15 cellular contexts compared by ENCODE assay signal in genomic region chr16:56321571-56321970, GRCh38.
DNase-seq lines count a peak whose midpoint lies in the region; ATAC-seq and TF ChIP-seq lines count a peak whose summit lies in the region.
"Had no signal": no experiment of that assay in that cellular context is flagged by ENCODE, and none has a peak within 500 bp of the region (broad histone marks: within the 10 kb centered on the region; RNA-seq: fewer than 3 reads in every experiment).

No MANE protein-coding gene starts in this region.

- H4K20me1 ChIP-seq in Loucy (ENCODE audit: insufficient read depth, low read length, poor library complexity, severe bottlenecking) = no peaks in the 10 kb centered on the region

- TF ChIP-seq CTCF in Loucy (conservative IDR thresholded peaks at IDR 0.05; ENCODE audit: low read length) (no peak), neural crest cell (conservative IDR thresholded peaks at IDR 0.05) (no peak)

- no peaks in the 10 kb centered on the region for H3K36me3 Mint-ChIP-seq in neural crest cell (ENCODE audit: low read depth)
- no peaks in the 10 kb centered on the region for H3K36me3 Mint-ChIP-seq in activated T-cell treated with anti-CD3 and anti-CD28 coated beads, Interleukin-2, amount 50 U/mL, for 4 hours (ENCODE audit: insufficient read depth)

- DNase-seq in cerebellar cortex (ENCODE audit: low spot score) (peak; percentile 48), neural crest cell (ENCODE audit: low read depth, low spot score) (no peak), GM19238 (ENCODE audit: insufficient read length, low spot score) (no peak)
- DNase-seq in activated T-cell treated with anti-CD3 and anti-CD28 coated beads, Interleukin-2, amount 50 U/mL, for 4 hours = no peak
- DNase-seq: AML-193; Calu3; CD4-positive, alpha-beta T cell; DMS 273 treated with DMSO at 0.1 percent for 48 hours; GOT3 had no signal

- no peaks in the 10 kb centered on the region for H3F3A ChIP-seq in Loucy (ENCODE audit: low read depth)

- H3K9ac ChIP-seq in Loucy (ENCODE audit: low read depth, low read length, poor library complexity, severe bottlenecking) = peak overlapping the region; percentile 21

- no peak overlapping the region for H3K4me3 ChIP-seq in Loucy (ENCODE audit: low read length, poor library complexity, severe bottlenecking)
- H3K4me3 ChIP-seq: GM12878, HAP-1 had no signal

- H3K79me2 ChIP-seq in Loucy (ENCODE audit: insufficient read depth, low read length) = no peaks in the 10 kb centered on the region

- H3K4me3 Mint-ChIP-seq in neural crest cell = no peak overlapping the region
- no peak overlapping the region for H3K4me3 Mint-ChIP-seq in activated T-cell treated with anti-CD3 and anti-CD28 coated beads, Interleukin-2, amount 50 U/mL, for 4 hours
- H3K4me3 Mint-ChIP-seq: CD4-positive, alpha-beta T cell had no signal

- no peaks in the 10 kb centered on the region for H3K9me3 Mint-ChIP-seq in neural crest cell
- no peaks in the 10 kb centered on the region for H3K9me3 Mint-ChIP-seq in activated T-cell treated with anti-CD3 and anti-CD28 coated beads, Interleukin-2, amount 50 U/mL, for 4 hours
- H3K9me3 Mint-ChIP-seq: CD4-positive, alpha-beta T cell had no signal

- H3K27me3 ChIP-seq in Loucy (ENCODE audit: insufficient read depth, low read length, poor library complexity, severe bottlenecking) = no peaks in the 10 kb centered on the region

- H3K4me1 Mint-ChIP-seq in neural crest cell = peaks cover 14% of the 10 kb centered on the region
- peaks cover 7% of the 10 kb centered on the region for H3K4me1 Mint-ChIP-seq in activated T-cell treated with anti-CD3 and anti-CD28 coated beads, Interleukin-2, amount 50 U/mL, for 4 hours (ENCODE audit: low read depth)

- H3K36me3 ChIP-seq in Loucy (ENCODE audit: insufficient read depth, low read length) = no peaks in the 10 kb centered on the region
- H3K36me3 ChIP-seq: HAP-1 had no signal

- peak overlapping the region; percentile 96 for H3K27ac ChIP-seq in temporal lobe (ENCODE audit: low read depth, low read length)
- H3K27ac ChIP-seq: HL-60 had no signal

- peak overlapping the region; percentile 29 for H3K27ac Mint-ChIP-seq in neural crest cell (ENCODE audit: unreplicated experiment)
- H3K27ac Mint-ChIP-seq: CD4-positive, alpha-beta T cell had no signal

- H3K9me3 ChIP-seq in Loucy (ENCODE audit: insufficient read depth, low read depth, low read length) = no peaks in the 10 kb centered on the region
- H3K9me3 ChIP-seq: HAP-1 had no signal

- peak overlapping the region; percentile 61 for H3K4me2 ChIP-seq in Loucy (ENCODE audit: low read depth, low read length, poor library complexity, severe bottlenecking)

- no peak overlapping the region for H2AFZ ChIP-seq in Loucy (ENCODE audit: low read length)

- peaks cover 47% of the 10 kb centered on the region for H3K4me1 ChIP-seq in Loucy (ENCODE audit: insufficient read depth, low read length, poor library complexity, severe bottlenecking)
- H3K4me1 ChIP-seq: HAP-1 had no signal

- no peak for ATAC-seq in GM21717 (IDR thresholded peaks at IDR 0.05; ENCODE audit: unreplicated experiment)
- no peak for ATAC-seq in activated T-cell treated with anti-CD3 and anti-CD28 coated beads, Interleukin-2, amount 50 U/mL, for 4 hours
- ATAC-seq: GM12878 had no signal

- no peaks in the 10 kb centered on the region for H3K27me3 Mint-ChIP-seq in neural crest cell (ENCODE audit: low read depth)
- no peaks in the 10 kb centered on the region for H3K27me3 Mint-ChIP-seq in activated T-cell treated with anti-CD3 and anti-CD28 coated beads, Interleukin-2, amount 50 U/mL, for 4 hours (ENCODE audit: low read depth)
- H3K27me3 Mint-ChIP-seq: CD4-positive, alpha-beta T cell had no signal

- no peaks in the 10 kb centered on the region for H3K9me2 ChIP-seq in Loucy (replicated peaks; ENCODE audit: low read depth, low read length)
